In the genomic region with DNA sequence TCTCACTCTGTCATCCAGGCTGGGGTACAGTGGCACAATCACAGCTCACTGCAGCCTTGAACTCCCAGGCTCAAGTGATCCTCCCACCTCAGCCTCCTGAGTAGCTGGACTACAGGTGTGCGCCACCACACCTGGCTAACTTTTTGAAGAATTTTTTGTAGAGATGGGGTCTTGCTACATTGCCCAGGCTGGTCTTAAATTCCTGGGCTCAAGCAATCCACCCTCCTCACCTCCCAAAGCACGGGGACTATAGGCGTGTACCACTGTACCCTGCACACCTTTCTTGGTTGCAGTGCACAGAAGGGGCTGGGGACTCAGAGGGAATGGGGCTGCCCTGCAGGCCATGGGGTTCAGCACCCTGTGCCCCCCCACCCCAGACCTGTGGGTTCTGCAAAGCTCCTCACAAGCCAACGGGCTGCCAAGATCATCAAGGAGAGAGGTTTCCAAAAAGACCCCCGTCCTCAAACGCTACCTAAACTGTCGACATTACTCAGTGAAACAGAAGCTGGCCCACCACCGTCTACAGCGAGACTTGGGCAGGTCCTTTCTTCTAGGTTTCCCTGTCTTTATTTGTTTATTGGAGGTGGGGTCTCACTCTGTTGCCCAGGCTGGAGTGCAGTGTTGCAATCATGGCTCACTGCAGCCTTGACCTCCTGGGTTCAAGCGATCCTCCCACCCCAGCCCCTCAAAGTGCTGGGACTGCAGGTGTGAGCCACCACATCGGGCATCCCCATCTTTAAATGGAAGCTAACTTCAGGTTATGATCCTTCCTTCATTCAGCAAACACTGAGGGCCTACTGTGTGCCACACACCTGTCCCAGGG, we compare ENCODE assay signal across 13 cellular contexts. TPM values are rescaled to one million over a fixed set of nuclear protein-coding genes. Genes with fewer than 3 reads are reported as not detected.
DNase-seq lines count a peak whose midpoint lies in the region; ATAC-seq and TF ChIP-seq lines count a peak whose summit lies in the region.
"Had no signal": no experiment of that assay in that cellular context is flagged by ENCODE, and none has a peak within 500 bp of the region (broad histone marks: within the 10 kb centered on the region; RNA-seq: fewer than 3 reads in every experiment).

No MANE protein-coding gene starts in this region.

- intact Hi-C loops in lower lobe of right lung (cut with DNase I), result no loop called here
- intact Hi-C loops in posterior vena cava (cut with DNase I), result loop anchor here in 1 of 2 donors (1.0 kb wide), 1 partner anchor 34 kb away; no protein-coding TSS in a partner anchor

- ATAC-seq in lower lobe of right lung, result no peak
- ATAC-seq in activated T-cell treated with anti-CD3 and anti-CD28 coated beads, Interleukin-2, amount 50 U/mL, for 72 hours (replicated peaks in 1 of 2), result no peak
- ATAC-seq: A549, GM12878 had no signal

- peaks cover 33 to 98% (median 96%) of the 10 kb centered on the region in 10 experiments for H3K4me1 ChIP-seq in BLaER1 treated with 17β-estradiol and CSF1 and Interleukin-3, amounts not matched to agents 10 nM and 100 nM
- H3K4me1 ChIP-seq in lower lobe of right lung, result no peaks in the 10 kb centered on the region
- H3K4me1 ChIP-seq: A549 had no signal

- no peaks in the 10 kb centered on the region for H3K36me3 ChIP-seq in BLaER1 treated with 17β-estradiol and CSF1 and Interleukin-3, amounts not matched to agents 10 nM and 100 nM
- H3K36me3 ChIP-seq in H7 (replicated peaks; ENCODE audit: control insufficient read depth, insufficient read depth, low read length) (no peaks in the 10 kb centered on the region), lower lobe of right lung (no peaks in the 10 kb centered on the region)
- H3K36me3 ChIP-seq: BE2C had no signal

- DNase-seq in H7 (peak; percentile 9), lower lobe of right lung (peak; percentile 10), posterior vena cava (ENCODE audit: low spot score) (peak; percentile 64), osteocyte (ENCODE audit: extremely low spot score, unreplicated experiment) (no peak)
- no peak for DNase-seq in activated T-cell treated with anti-CD3 and anti-CD28 coated beads, Interleukin-2, amount 50 U/mL, for 72 hours
- DNase-seq in activated CD8-positive, alpha-beta memory T cell treated with anti-CD3 and anti-CD28 coated beads for 24 hours, result no peak
- DNase-seq: BE2C; Calu3; CD4-positive, alpha-beta T cell; DMS 273 treated with DMSO at 0.1 percent for 48 hours had no signal

- TF ChIP-seq CTCF in lower lobe of right lung (IDR thresholded peaks at IDR 0.05) (no peak), osteocyte (IDR thresholded peaks at IDR 0.05) (no peak)

- no peaks in the 10 kb centered on the region for H3K9me3 ChIP-seq in BLaER1 treated with 17β-estradiol and CSF1 and Interleukin-3, amounts not matched to agents 10 nM and 100 nM (replicated peaks in 1 of 11)
- no peaks in the 10 kb centered on the region for H3K9me3 ChIP-seq in lower lobe of right lung
- H3K9me3 ChIP-seq: A549, BE2C had no signal

- H3K9ac ChIP-seq in BLaER1 treated with 17β-estradiol and CSF1 and Interleukin-3, amounts not matched to agents 10 nM and 100 nM, result no peak overlapping the region

- H4K20me1 ChIP-seq in BLaER1 treated with 17β-estradiol and CSF1 and Interleukin-3, amounts not matched to agents 10 nM and 100 nM, result peaks cover 0 to 30% (median 0%) of the 10 kb centered on the region in 11 experiments; a peak in 5 of 22 replicates

- H3K27ac Mint-ChIP-seq in activated T-cell treated with anti-CD3 and anti-CD28 coated beads, Interleukin-2, amount 50 U/mL, for 72 hours, result no peak overlapping the region
- H3K27ac Mint-ChIP-seq in osteocyte (ENCODE audit: unreplicated experiment), result no peak overlapping the region
- H3K27ac Mint-ChIP-seq: CD4-positive, alpha-beta T cell had no signal

- H3K9me3 Mint-ChIP-seq in activated T-cell treated with anti-CD3 and anti-CD28 coated beads, Interleukin-2, amount 50 U/mL, for 72 hours, result no peaks in the 10 kb centered on the region
- no peaks in the 10 kb centered on the region for H3K9me3 Mint-ChIP-seq in osteocyte (ENCODE audit: unreplicated experiment)
- H3K9me3 Mint-ChIP-seq: CD4-positive, alpha-beta T cell had no signal

- no peaks in the 10 kb centered on the region for H3K4me1 Mint-ChIP-seq in activated T-cell treated with anti-CD3 and anti-CD28 coated beads, Interleukin-2, amount 50 U/mL, for 72 hours (ENCODE audit: low read depth)
- H3K4me1 Mint-ChIP-seq in osteocyte (ENCODE audit: unreplicated experiment), result peaks cover 4% of the 10 kb centered on the region

- peaks cover 0 to 73% (median 0%) of the 10 kb centered on the region in 11 experiments; a peak in 7 of 22 replicates for H3K27me3 ChIP-seq in BLaER1 treated with 17β-estradiol and CSF1 and Interleukin-3, amounts not matched to agents 10 nM and 100 nM
- H3K27me3 ChIP-seq in H7 (ENCODE audit: control insufficient read depth, insufficient read depth, low read length), result no peaks in the 10 kb centered on the region
- H3K27me3 ChIP-seq in lower lobe of right lung (ENCODE audit: low read depth), result peaks cover 31% of the 10 kb centered on the region

- peaks cover 6% of the 10 kb centered on the region for H3K27me3 Mint-ChIP-seq in activated T-cell treated with anti-CD3 and anti-CD28 coated beads, Interleukin-2, amount 50 U/mL, for 72 hours (ENCODE audit: low read depth)
- peaks cover 16% of the 10 kb centered on the region for H3K27me3 Mint-ChIP-seq in osteocyte (ENCODE audit: unreplicated experiment)
- H3K27me3 Mint-ChIP-seq: CD4-positive, alpha-beta T cell had no signal

- peak overlapping the region in 8 of 11 experiments; percentile 26 to 99 (median 71); a peak in 14 of 22 replicates for H3K4me2 ChIP-seq in BLaER1 treated with 17β-estradiol and CSF1 and Interleukin-3, amounts not matched to agents 10 nM and 100 nM
- H3K4me2 ChIP-seq: A549 had no signal

- H3K36me3 Mint-ChIP-seq in activated T-cell treated with anti-CD3 and anti-CD28 coated beads, Interleukin-2, amount 50 U/mL, for 72 hours (ENCODE audit: insufficient read depth in 2 of 2), result no peaks in the 10 kb centered on the region
- H3K36me3 Mint-ChIP-seq in osteocyte (ENCODE audit: unreplicated experiment), result no peaks in the 10 kb centered on the region

- no peak overlapping the region for H3K27ac ChIP-seq in BLaER1 treated with 17β-estradiol and CSF1 and Interleukin-3, amounts not matched to agents 10 nM and 100 nM
- H3K27ac ChIP-seq in lower lobe of right lung, result no peak overlapping the region
- H3K27ac ChIP-seq: A549 had no signal

- H3K4me3 Mint-ChIP-seq in activated T-cell treated with anti-CD3 and anti-CD28 coated beads, Interleukin-2, amount 50 U/mL, for 72 hours, result no peak overlapping the region
- no peak overlapping the region for H3K4me3 Mint-ChIP-seq in osteocyte (ENCODE audit: unreplicated experiment)
- H3K4me3 Mint-ChIP-seq: CD4-positive, alpha-beta T cell had no signal

- H3K4me3 ChIP-seq in BLaER1 treated with 17β-estradiol and CSF1 and Interleukin-3, amounts not matched to agents 10 nM and 100 nM, result no peak overlapping the region
- H3K4me3 ChIP-seq in H7 (ENCODE audit: insufficient read depth, low read depth, low read length), result no peak overlapping the region
- H3K4me3 ChIP-seq in lower lobe of right lung, result no peak overlapping the region
- H3K4me3 ChIP-seq: A549, GM12878 had no signal

RNA-seq across cellular contexts. Expression of a gene that starts 26.6 kb away (rescaled TPM):
- total RNA-seq in H7 (2014; rRNA removed; shearing (Covaris generic)), result 16.0 and 19.9 TPM in 2 replicates
- total RNA-seq in lower lobe of right lung, result 1.4 TPM
- total RNA-seq in posterior vena cava, result 1 to 10 TPM; 1.2 to 1.8 TPM
- total RNA-seq in activated T-cell treated with anti-CD3 and anti-CD28 coated beads, Interleukin-2, amount 50 U/mL, for 72 hours, result not detected
- 0.62 and 0.73 TPM in 2 replicates for total RNA-seq in osteocyte
- total RNA-seq: Calu3; CD4-positive, alpha-beta T cell; GM12878 had no signal

Comparison
In these comparisons a context has a peak if more than half of its experiments do, and no peak if none do; other contexts are left out.
1. DNase-seq: peak in H7 (single experiment), lower lobe of right lung (single experiment) and posterior vena cava (single experiment); none in activated T-cell treated with anti-CD3 and anti-CD28 coated beads, Interleukin-2, amount 50 U/mL, for 72 hours (0 of 2), osteocyte (single experiment) and activated CD8-positive, alpha-beta memory T cell treated with anti-CD3 and anti-CD28 coated beads for 24 hours (single experiment).